1 cellular context compared by ENCODE assay signal in the genomic region with DNA sequence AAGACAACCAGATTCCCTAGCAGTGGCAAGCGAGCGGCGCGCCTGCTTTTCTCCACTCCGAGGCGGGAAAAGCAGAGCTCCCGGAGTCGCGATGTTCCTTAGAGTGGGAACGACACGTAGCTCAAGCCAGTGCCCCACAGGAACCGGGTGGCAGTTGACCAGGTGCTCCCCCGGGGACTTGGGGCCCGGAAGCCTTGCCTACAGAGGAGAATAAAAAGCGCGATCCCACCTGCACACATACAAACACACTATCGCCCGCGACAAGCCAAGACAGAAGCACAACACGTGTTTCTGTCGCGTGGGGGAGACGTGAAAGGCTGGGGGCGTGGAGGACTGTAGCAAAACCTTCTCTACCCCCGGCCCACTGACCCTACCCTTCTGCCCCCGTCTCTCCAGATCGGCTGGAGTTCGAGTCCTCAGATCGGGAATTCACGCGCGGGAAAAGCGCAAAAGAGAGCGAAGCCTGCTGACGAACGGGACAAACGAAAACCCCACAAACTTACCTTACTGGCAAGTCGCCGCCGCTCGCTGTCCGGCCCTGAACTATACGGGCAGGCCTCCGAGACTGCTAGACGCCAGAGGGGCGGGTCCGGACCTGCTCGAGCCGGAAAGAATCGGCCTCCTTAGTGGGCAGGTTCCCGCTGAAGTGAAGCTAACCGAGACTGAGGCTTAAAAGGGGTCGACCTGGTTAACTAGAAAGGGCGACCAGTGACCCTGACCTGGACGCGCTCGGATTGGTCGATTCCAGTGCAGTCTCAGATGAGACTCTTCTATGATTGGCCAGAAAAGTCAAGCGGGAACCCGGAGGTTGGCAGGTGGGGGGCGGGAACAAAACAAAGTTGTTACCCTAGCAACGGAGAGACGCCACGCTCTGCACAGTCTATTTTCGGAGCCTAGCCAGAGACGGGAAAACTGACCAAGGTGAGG.
TF ChIP-seq lines count a peak whose summit lies in the region.

Gene DNAAF6, plus strand, starts transcription at position 842 of the 927 bp plus-strand sequence. CDS start 6,265 bp downstream, outside the sequence.
A gene with protein sequence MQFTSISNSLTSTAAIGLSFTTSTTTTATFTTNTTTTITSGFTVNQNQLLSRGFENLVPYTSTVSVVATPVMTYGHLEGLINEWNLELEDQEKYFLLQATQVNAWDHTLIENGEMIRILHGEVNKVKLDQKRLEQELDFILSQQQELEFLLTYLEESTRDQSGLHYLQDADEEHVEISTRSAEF (minus strand): TSS at position 664 of the 927 bp plus-strand sequence. CDS start 31,287 bp downstream, outside the sequence.

TF ChIP-seq in HepG2, 621 proteins besides CTCF, POLR2A, EP300 and RAD21 (continued from another document and continues in another):
- TF ChIP-seq ZMYM4 (CRISPR knock-in tag; IDR thresholded peaks at IDR 0.05) (peak; percentile 91), POGZ (CRISPR knock-in tag; IDR thresholded peaks at IDR 0.05) (peak; percentile 49; the same call in 1 of the 2 replicates), NR2C2 (CRISPR knock-in tag; IDR thresholded peaks at IDR 0.05; ENCODE audit: borderline replicate concordance) (peak; percentile 68), ZZZ3 (CRISPR knock-in tag; IDR thresholded peaks at IDR 0.05; ENCODE audit: borderline replicate concordance) (no peak), ZNF574 (CRISPR knock-in tag; IDR thresholded peaks at IDR 0.05) (peak; percentile 19; the same call in 1 of the 2 replicates), ZBTB34 (CRISPR knock-in tag; IDR thresholded peaks at IDR 0.05) (no peak), HNRNPH1 (optimal IDR thresholded peaks at IDR 0.05; ENCODE audit: low read depth, low read length) (no peak), SMAD1 (CRISPR knock-in tag; IDR thresholded peaks at IDR 0.05; ENCODE audit: borderline replicate concordance, low read depth) (no peak), SOX13 (IDR thresholded peaks at IDR 0.05) (no peak), SOX13 (CRISPR knock-in tag; conservative IDR thresholded peaks at IDR 0.05 in 1 of 2, IDR thresholded peaks at IDR 0.05 in 1 of 2) (no peak), EED (CRISPR knock-in tag; IDR thresholded peaks at IDR 0.05) (no peak), ETV5 (CRISPR knock-in tag; IDR thresholded peaks at IDR 0.05; ENCODE audit: borderline replicate concordance) (no peak), ASH2L (IDR thresholded peaks at IDR 0.05; ENCODE audit: insufficient read length, low read depth, low read length) (peak; percentile 38), SP2 (CRISPR knock-in tag; IDR thresholded peaks at IDR 0.05) (peak; percentile 54; the same call in 1 of the 2 replicates), NFYC (CRISPR knock-in tag; IDR thresholded peaks at IDR 0.05) (peak; percentile 80), ZBTB3 (CRISPR knock-in tag; IDR thresholded peaks at IDR 0.05; ENCODE audit: borderline replicate concordance, low read depth) (no peak), RFXAP (CRISPR knock-in tag; IDR thresholded peaks at IDR 0.05; ENCODE audit: borderline replicate concordance) (no peak), ZNF839 (CRISPR knock-in tag; IDR thresholded peaks at IDR 0.05; ENCODE audit: borderline replicate concordance) (no peak), MED1 (CRISPR knock-in tag; IDR thresholded peaks at IDR 0.05) (no peak), ZNF12 (CRISPR knock-in tag; IDR thresholded peaks at IDR 0.05) (no peak), ZNF816 (CRISPR knock-in tag; IDR thresholded peaks at IDR 0.05; ENCODE audit: borderline replicate concordance) (no peak), POLR2AphosphoS5 (IDR thresholded peaks at IDR 0.05; ENCODE audit: low read depth, low read length) (peak; percentile 26; the same call in 1 of the 2 replicates), TFDP1 (CRISPR knock-in tag; IDR thresholded peaks at IDR 0.05; ENCODE audit: borderline replicate concordance) (peak; percentile 27; the same call in 1 of the 2 replicates), DR1 (CRISPR knock-in tag; IDR thresholded peaks at IDR 0.05) (0 out of 2 replicates have a peak, but pooled peaks have one; percentile 39), POLR2G (IDR thresholded peaks at IDR 0.05; ENCODE audit: low read depth, low read length) (peak; percentile 37; the same call in 1 of the 2 replicates), BRD4 (CRISPR knock-in tag; IDR thresholded peaks at IDR 0.05) (no peak), NR2F6 (IDR thresholded peaks at IDR 0.05) (peak; percentile 83), NR2F6 (CRISPR knock-in tag; IDR thresholded peaks at IDR 0.05) (peak; percentile 70), HCFC1 (IDR thresholded peaks at IDR 0.05; ENCODE audit: low read depth, low read length) (no peak), RARG (CRISPR knock-in tag; IDR thresholded peaks at IDR 0.05; ENCODE audit: low read depth) (no peak), HMGA1 (CRISPR knock-in tag; conservative IDR thresholded peaks at IDR 0.05) (no peak), HDAC1 (CRISPR knock-in tag; IDR thresholded peaks at IDR 0.05) (peak; percentile 52; the same call in 1 of the 2 replicates), RNF2 (conservative IDR thresholded peaks at IDR 0.05; ENCODE audit: low read depth) (0 out of 2 replicates have a peak, but pooled peaks have one; percentile 24), KDM5B (CRISPR knock-in tag; IDR thresholded peaks at IDR 0.05; ENCODE audit: borderline replicate concordance) (peak; percentile 39; the same call in 1 of the 2 replicates), MXI1 (IDR thresholded peaks at IDR 0.05; ENCODE audit: borderline replicate concordance, low read depth, low read length) (0 out of 3 replicates have a peak, but pooled peaks have one; percentile 22), TCF12 (IDR thresholded peaks at IDR 0.05) (no peak), TCF12 (CRISPR knock-in tag; IDR thresholded peaks at IDR 0.05) (no peak), ZNF740 (CRISPR knock-in tag; IDR thresholded peaks at IDR 0.05) (no peak), BCLAF1 (IDR thresholded peaks at IDR 0.05) (no peak), RCOR2 (CRISPR knock-in tag; IDR thresholded peaks at IDR 0.05) (no peak), HOXA7 (CRISPR knock-in tag; IDR thresholded peaks at IDR 0.05) (no peak), ZNF547 (CRISPR knock-in tag; IDR thresholded peaks at IDR 0.05) (no peak), ZC3H4 (CRISPR knock-in tag; IDR thresholded peaks at IDR 0.05; ENCODE audit: borderline replicate concordance) (no peak), CHD4 (IDR thresholded peaks at IDR 0.05; ENCODE audit: borderline replicate concordance, low read length) (0 out of 2 replicates have a peak, but pooled peaks have one; percentile 22), RBM39 (IDR thresholded peaks at IDR 0.05; ENCODE audit: low read depth, low read length, poor library complexity, severe bottlenecking) (peak; percentile 42), NRL (CRISPR knock-in tag; IDR thresholded peaks at IDR 0.05; ENCODE audit: borderline replicate concordance) (0 out of 2 replicates have a peak, but pooled peaks have one; percentile 50), HNRNPLL (IDR thresholded peaks at IDR 0.05; ENCODE audit: low read depth, low read length, poor library complexity, severe bottlenecking) (peak; percentile 16), SKIL (CRISPR knock-in tag; IDR thresholded peaks at IDR 0.05; ENCODE audit: borderline replicate concordance) (no peak), ZNF549 (CRISPR knock-in tag; IDR thresholded peaks at IDR 0.05) (no peak), NR2F1 (CRISPR knock-in tag; IDR thresholded peaks at IDR 0.05) (peak; percentile 50 to 79; a peak in 3 of 4 replicates), NFKB2 (CRISPR knock-in tag; IDR thresholded peaks at IDR 0.05; ENCODE audit: borderline replicate concordance) (no peak), RFX3 (CRISPR knock-in tag; IDR thresholded peaks at IDR 0.05) (peak; percentile 78), RFX1 (IDR thresholded peaks at IDR 0.05) (peak; percentile 80), CREB1 (IDR thresholded peaks at IDR 0.05) (no peak), CREB1 (CRISPR knock-in tag; IDR thresholded peaks at IDR 0.05) (peak; percentile 55; the same call in 1 of the 2 replicates), GTF2F1 (IDR thresholded peaks at IDR 0.05; ENCODE audit: low read length) (no peak), TAF1 (CRISPR knock-in tag; IDR thresholded peaks at IDR 0.05) (0 out of 2 replicates have a peak, but pooled peaks have one; percentile 25)
- TF ChIP-seq, protein P1, sequence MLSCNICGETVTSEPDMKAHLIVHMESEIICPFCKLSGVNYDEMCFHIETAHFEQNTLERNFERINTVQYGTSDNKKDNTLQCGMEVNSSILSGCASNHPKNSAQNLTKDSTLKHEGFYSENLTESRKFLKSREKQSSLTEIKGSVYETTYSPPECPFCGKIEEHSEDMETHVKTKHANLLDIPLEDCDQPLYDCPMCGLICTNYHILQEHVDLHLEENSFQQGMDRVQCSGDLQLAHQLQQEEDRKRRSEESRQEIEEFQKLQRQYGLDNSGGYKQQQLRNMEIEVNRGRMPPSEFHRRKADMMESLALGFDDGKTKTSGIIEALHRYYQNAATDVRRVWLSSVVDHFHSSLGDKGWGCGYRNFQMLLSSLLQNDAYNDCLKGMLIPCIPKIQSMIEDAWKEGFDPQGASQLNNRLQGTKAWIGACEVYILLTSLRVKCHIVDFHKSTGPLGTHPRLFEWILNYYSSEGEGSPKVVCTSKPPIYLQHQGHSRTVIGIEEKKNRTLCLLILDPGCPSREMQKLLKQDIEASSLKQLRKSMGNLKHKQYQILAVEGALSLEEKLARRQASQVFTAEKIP (CRISPR knock-in tag; IDR thresholded peaks at IDR 0.05; ENCODE audit: borderline replicate concordance) = no peak
